In genomic region chr10:113436836-113437235, GRCh38 we compare ENCODE assay signal across 22 cellular contexts.
"Had no signal": no experiment of that assay in that cellular context is flagged by ENCODE, and none has a peak within 500 bp of the region (broad histone marks: within the 10 kb centered on the region; RNA-seq: fewer than 3 reads in every experiment).

No MANE protein-coding gene starts in this region.

- H3K4me3 ChIP-seq: coronary artery, dorsolateral prefrontal cortex, esophagus muscularis mucosa, gastroesophageal sphincter, heart left ventricle, hepatocyte, left lung, lower lobe of right lung had no signal

- H3K27ac Mint-ChIP-seq: immature natural killer cell; mesothelial cell of epicardium; naive thymus-derived CD4-positive, alpha-beta T cell had no signal

- H3K9me3 ChIP-seq: esophagus muscularis mucosa, heart left ventricle, left lung, lower lobe of right lung had no signal

- DNase-seq: dermis blood vessel endothelial cell; dorsolateral prefrontal cortex; effector CD4-positive, alpha-beta T cell; effector memory CD4-positive, alpha-beta T cell; foreskin keratinocyte; heart left ventricle; hypothalamus; immature natural killer cell; islet precursor cell; kidney; kidney glomerular epithelial cell; left cardiac atrium; left lung; left ventricle myocardium superior; lower lobe of right lung; mesenchymal stem cell; naive thymus-derived CD4-positive, alpha-beta T cell had no signal

- H3K36me3 ChIP-seq: esophagus muscularis mucosa, gastroesophageal sphincter, heart left ventricle, left lung, lower lobe of right lung had no signal

- H3K4me1 ChIP-seq: esophagus muscularis mucosa, foreskin keratinocyte, gastroesophageal sphincter, heart left ventricle, left lung, lower lobe of right lung had no signal

- H3K9me3 Mint-ChIP-seq: immature natural killer cell had no signal

- H3K4me3 Mint-ChIP-seq: immature natural killer cell; mesothelial cell of epicardium; naive thymus-derived CD4-positive, alpha-beta T cell had no signal

- H3K4me1 Mint-ChIP-seq: immature natural killer cell, mesothelial cell of epicardium had no signal

- H2AFZ ChIP-seq: hepatocyte had no signal

- H3K4me2 ChIP-seq: hepatocyte had no signal

- H3K27ac ChIP-seq: coronary artery, dorsolateral prefrontal cortex, esophagus muscularis mucosa, foreskin keratinocyte, gastroesophageal sphincter, heart left ventricle, hepatocyte, left lung, lower lobe of right lung had no signal

- ATAC-seq: foreskin keratinocyte; gastroesophageal sphincter; heart left ventricle; left lung; left ventricle myocardium superior; lower lobe of right lung; naive thymus-derived CD4-positive, alpha-beta T cell had no signal

- H3K36me3 Mint-ChIP-seq: immature natural killer cell; mesothelial cell of epicardium; naive thymus-derived CD4-positive, alpha-beta T cell had no signal

- H3K27me3 ChIP-seq: esophagus muscularis mucosa, foreskin keratinocyte, gastroesophageal sphincter, hepatocyte, left lung had no signal

- H3K79me2 ChIP-seq: hepatocyte had no signal
